ENCODE assay signal across 2 cellular contexts in the genomic region with DNA sequence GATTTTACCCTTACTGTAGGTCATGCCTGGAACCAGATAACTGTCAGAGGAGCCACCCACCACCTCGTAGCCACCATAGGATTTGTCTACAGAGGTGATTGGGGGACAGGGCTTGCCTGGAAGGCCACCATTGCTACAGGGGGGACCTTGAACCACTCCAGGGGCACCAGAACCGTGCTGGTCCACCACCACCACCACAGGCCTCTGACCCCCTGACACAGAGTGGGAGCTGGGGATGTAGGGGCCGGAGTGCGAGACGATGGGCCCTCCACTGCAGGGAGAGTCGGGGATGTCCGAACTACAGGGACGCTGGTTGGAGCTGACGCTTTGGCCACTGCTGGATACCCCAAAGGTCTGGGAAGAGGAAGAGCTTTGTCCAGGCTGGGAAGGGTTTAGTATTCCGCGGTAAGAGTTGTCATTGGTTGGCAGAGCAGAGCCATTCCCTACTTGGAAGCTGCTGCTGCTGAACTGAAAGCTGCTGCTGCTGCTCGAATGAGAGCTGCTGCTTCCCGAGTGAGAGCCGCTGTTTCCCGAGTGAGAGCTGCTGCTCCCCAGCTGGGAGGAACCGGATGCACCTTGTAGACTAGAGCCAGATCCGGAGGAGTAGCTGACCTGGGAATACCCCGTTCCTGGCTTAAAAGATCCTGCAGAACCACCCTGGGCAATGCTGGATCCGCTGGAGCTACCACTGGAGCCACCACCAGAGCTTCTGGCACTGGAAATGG.
TF ChIP-seq lines count a peak whose summit lies in the region.

No MANE protein-coding gene starts in this region.

TF ChIP-seq in PFSK-1, 5 proteins besides CTCF, POLR2A, EP300 and RAD21 (continued from another document):
- TF ChIP-seq TAF1 (IDR thresholded peaks at IDR 0.05; ENCODE audit: borderline replicate concordance, insufficient read depth, low read length), result peak; percentile 32; the same call in 1 of the 2 replicates

TF ChIP-seq in GM23338, 12 proteins besides CTCF, POLR2A, EP300 and RAD21 (continued from another document):
- TF ChIP-seq EZH2 (IDR thresholded peaks at IDR 0.05; ENCODE audit: low read depth, unreplicated experiment), result no peak
- no peak for TF ChIP-seq JUNB (IDR thresholded peaks at IDR 0.05; ENCODE audit: unreplicated experiment)
- no peak for TF ChIP-seq REST (IDR thresholded peaks at IDR 0.05; ENCODE audit: unreplicated experiment)
- no peak for TF ChIP-seq ZNF114 (CRISPR knock-in tag; IDR thresholded peaks at IDR 0.05)
- TF ChIP-seq ZNF331 (CRISPR knock-in tag; IDR thresholded peaks at IDR 0.05; ENCODE audit: low read depth), result no peak
- TF ChIP-seq, protein P1, sequence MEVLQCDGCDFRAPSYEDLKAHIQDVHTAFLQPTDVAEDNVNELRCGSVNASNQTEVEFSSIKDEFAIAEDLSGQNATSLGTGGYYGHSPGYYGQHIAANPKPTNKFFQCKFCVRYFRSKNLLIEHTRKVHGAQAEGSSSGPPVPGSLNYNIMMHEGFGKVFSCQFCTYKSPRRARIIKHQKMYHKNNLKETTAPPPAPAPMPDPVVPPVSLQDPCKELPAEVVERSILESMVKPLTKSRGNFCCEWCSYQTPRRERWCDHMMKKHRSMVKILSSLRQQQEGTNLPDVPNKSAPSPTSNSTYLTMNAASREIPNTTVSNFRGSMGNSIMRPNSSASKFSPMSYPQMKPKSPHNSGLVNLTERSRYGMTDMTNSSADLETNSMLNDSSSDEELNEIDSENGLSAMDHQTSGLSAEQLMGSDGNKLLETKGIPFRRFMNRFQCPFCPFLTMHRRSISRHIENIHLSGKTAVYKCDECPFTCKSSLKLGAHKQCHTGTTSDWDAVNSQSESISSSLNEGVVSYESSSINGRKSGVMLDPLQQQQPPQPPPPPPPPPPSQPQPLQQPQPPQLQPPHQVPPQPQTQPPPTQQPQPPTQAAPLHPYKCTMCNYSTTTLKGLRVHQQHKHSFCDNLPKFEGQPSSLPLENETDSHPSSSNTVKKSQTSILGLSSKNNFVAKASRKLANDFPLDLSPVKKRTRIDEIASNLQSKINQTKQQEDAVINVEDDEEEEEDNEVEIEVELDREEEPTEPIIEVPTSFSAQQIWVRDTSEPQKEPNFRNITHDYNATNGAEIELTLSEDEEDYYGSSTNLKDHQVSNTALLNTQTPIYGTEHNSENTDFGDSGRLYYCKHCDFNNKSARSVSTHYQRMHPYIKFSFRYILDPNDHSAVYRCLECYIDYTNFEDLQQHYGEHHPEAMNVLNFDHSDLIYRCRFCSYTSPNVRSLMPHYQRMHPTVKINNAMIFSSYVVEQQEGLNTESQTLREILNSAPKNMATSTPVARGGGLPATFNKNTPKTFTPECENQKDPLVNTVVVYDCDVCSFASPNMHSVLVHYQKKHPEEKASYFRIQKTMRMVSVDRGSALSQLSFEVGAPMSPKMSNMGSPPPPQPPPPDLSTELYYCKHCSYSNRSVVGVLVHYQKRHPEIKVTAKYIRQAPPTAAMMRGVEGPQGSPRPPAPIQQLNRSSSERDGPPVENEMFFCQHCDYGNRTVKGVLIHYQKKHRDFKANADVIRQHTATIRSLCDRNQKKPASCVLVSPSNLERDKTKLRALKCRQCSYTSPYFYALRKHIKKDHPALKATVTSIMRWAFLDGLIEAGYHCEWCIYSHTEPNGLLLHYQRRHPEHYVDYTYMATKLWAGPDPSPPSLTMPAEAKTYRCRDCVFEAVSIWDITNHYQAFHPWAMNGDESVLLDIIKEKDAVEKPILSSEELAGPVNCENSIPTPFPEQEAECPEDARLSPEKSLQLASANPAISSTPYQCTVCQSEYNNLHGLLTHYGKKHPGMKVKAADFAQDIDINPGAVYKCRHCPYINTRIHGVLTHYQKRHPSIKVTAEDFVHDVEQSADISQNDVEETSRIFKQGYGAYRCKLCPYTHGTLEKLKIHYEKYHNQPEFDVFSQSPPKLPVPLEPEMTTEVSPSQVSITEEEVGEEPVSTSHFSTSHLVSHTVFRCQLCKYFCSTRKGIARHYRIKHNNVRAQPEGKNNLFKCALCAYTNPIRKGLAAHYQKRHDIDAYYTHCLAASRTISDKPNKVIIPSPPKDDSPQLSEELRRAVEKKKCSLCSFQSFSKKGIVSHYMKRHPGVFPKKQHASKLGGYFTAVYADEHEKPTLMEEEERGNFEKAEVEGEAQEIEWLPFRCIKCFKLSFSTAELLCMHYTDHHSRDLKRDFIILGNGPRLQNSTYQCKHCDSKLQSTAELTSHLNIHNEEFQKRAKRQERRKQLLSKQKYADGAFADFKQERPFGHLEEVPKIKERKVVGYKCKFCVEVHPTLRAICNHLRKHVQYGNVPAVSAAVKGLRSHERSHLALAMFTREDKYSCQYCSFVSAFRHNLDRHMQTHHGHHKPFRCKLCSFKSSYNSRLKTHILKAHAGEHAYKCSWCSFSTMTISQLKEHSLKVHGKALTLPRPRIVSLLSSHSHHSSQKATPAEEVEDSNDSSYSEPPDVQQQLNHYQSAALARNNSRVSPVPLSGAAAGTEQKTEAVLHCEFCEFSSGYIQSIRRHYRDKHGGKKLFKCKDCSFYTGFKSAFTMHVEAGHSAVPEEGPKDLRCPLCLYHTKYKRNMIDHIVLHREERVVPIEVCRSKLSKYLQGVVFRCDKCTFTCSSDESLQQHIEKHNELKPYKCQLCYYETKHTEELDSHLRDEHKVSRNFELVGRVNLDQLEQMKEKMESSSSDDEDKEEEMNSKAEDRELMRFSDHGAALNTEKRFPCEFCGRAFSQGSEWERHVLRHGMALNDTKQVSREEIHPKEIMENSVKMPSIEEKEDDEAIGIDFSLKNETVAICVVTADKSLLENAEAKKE (CRISPR knock-in tag; IDR thresholded peaks at IDR 0.05), result no peak
- TF ChIP-seq STAT1 (IDR thresholded peaks at IDR 0.05; ENCODE audit: unreplicated experiment), result no peak
- TF ChIP-seq POLR2AphosphoS5 (IDR thresholded peaks at IDR 0.05; ENCODE audit: low read depth), result no peak
- TF ChIP-seq NANOG (IDR thresholded peaks at IDR 0.05; ENCODE audit: borderline replicate concordance), result no peak
- TF ChIP-seq, protein P2, sequence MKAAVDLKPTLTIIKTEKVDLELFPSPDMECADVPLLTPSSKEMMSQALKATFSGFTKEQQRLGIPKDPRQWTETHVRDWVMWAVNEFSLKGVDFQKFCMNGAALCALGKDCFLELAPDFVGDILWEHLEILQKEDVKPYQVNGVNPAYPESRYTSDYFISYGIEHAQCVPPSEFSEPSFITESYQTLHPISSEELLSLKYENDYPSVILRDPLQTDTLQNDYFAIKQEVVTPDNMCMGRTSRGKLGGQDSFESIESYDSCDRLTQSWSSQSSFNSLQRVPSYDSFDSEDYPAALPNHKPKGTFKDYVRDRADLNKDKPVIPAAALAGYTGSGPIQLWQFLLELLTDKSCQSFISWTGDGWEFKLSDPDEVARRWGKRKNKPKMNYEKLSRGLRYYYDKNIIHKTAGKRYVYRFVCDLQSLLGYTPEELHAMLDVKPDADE (IDR thresholded peaks at IDR 0.05), result no peak
- TF ChIP-seq EZH2phosphoT487 (IDR thresholded peaks at IDR 0.05; ENCODE audit: unreplicated experiment), result no peak
